1 cellular context compared by ENCODE assay signal in genomic region chr6:26104457-26105108, GRCh38.
A peak's percentile ranks its signal among the peaks of the same experiment; 100 is the strongest.
TF ChIP-seq lines count a peak whose summit lies in the region.

No MANE protein-coding gene starts in this region.

TF ChIP-seq in HepG2, 621 proteins besides CTCF, POLR2A, EP300 and RAD21 (continued from another document):
- TF ChIP-seq DRAP1 (CRISPR knock-in tag; IDR thresholded peaks at IDR 0.05): peak; percentile 46; the same call in 1 of the 2 replicates
- peak; percentile 63; the same call in 1 of the 2 replicates for TF ChIP-seq ADNP (CRISPR knock-in tag; IDR thresholded peaks at IDR 0.05)
- TF ChIP-seq AGO2 (optimal IDR thresholded peaks at IDR 0.05; ENCODE audit: low read depth, low read length): peak; percentile 82
- peak; percentile 69; the same call in 1 of the 2 replicates for TF ChIP-seq E2F1 (CRISPR knock-in tag; IDR thresholded peaks at IDR 0.05)
- 0 out of 2 replicates have a peak, but pooled peaks have one; percentile 15 for TF ChIP-seq ZNF790 (CRISPR knock-in tag; IDR thresholded peaks at IDR 0.05; ENCODE audit: borderline replicate concordance)
- TF ChIP-seq ZNF232 (CRISPR knock-in tag; IDR thresholded peaks at IDR 0.05; ENCODE audit: borderline replicate concordance): no peak; the same call in 1 of the 2 replicates
- peak; percentile 71; the same call in 1 of the 2 replicates for TF ChIP-seq ZBTB20 (CRISPR knock-in tag; IDR thresholded peaks at IDR 0.05; ENCODE audit: borderline replicate concordance, low read depth)
- TF ChIP-seq CREM (IDR thresholded peaks at IDR 0.05): peak; percentile 53; the same call in 1 of the 2 replicates
- no peak for TF ChIP-seq CREM (CRISPR knock-in tag; IDR thresholded peaks at IDR 0.05)
- TF ChIP-seq BORCS8-MEF2B (CRISPR knock-in tag; IDR thresholded peaks at IDR 0.05): peak; percentile 40; the same call in 1 of the 2 replicates
- peak; percentile 25; the same call in 1 of the 2 replicates for TF ChIP-seq ATF7-NPFF (CRISPR knock-in tag; IDR thresholded peaks at IDR 0.05; ENCODE audit: low read depth)
- TF ChIP-seq ZNF687 (CRISPR knock-in tag; IDR thresholded peaks at IDR 0.05): peak; percentile 75
- TF ChIP-seq ZNF224 (CRISPR knock-in tag; IDR thresholded peaks at IDR 0.05): 0 out of 2 replicates have a peak, but pooled peaks have one; percentile 64
- TF ChIP-seq ZNF362 (CRISPR knock-in tag; IDR thresholded peaks at IDR 0.05; ENCODE audit: borderline replicate concordance): peak; percentile 96
- TF ChIP-seq SMAD3 (CRISPR knock-in tag; IDR thresholded peaks at IDR 0.05): peak; percentile 44; the same call in 1 of the 2 replicates
- peak; percentile 67; the same call in 1 of the 2 replicates for TF ChIP-seq ZNF331 (CRISPR knock-in tag; IDR thresholded peaks at IDR 0.05)
- TF ChIP-seq SMYD3 (CRISPR knock-in tag; IDR thresholded peaks at IDR 0.05): peak; percentile 77; the same call in 1 of the 2 replicates
- peak; percentile 72 for TF ChIP-seq THAP11 (CRISPR knock-in tag; IDR thresholded peaks at IDR 0.05)
- TF ChIP-seq ZNF891 (CRISPR knock-in tag; IDR thresholded peaks at IDR 0.05): peak; percentile 57; the same call in 1 of the 2 replicates
- peak; percentile 59; the same call in 1 of the 2 replicates for TF ChIP-seq MEF2D (CRISPR knock-in tag; IDR thresholded peaks at IDR 0.05)
- TF ChIP-seq KLF11 (CRISPR knock-in tag; IDR thresholded peaks at IDR 0.05): 0 out of 2 replicates have a peak, but pooled peaks have one; percentile 50
- peak; percentile 67 for TF ChIP-seq ETV5 (CRISPR knock-in tag; IDR thresholded peaks at IDR 0.05; ENCODE audit: borderline replicate concordance)
- peak; percentile 82; the same call in 1 of the 2 replicates for TF ChIP-seq HOMEZ (CRISPR knock-in tag; IDR thresholded peaks at IDR 0.05; ENCODE audit: low read depth)
- TF ChIP-seq POLR2AphosphoS5 (IDR thresholded peaks at IDR 0.05; ENCODE audit: low read depth, low read length): no peak
- TF ChIP-seq RCOR2 (CRISPR knock-in tag; IDR thresholded peaks at IDR 0.05): 0 out of 2 replicates have a peak, but pooled peaks have one; percentile 62
- TF ChIP-seq AHDC1 (CRISPR knock-in tag; IDR thresholded peaks at IDR 0.05; ENCODE audit: borderline replicate concordance): peak; percentile 84
- TF ChIP-seq IRX3 (CRISPR knock-in tag; IDR thresholded peaks at IDR 0.05; ENCODE audit: borderline replicate concordance, low read depth): peak; percentile 44; the same call in 1 of the 2 replicates
- 0 out of 2 replicates have a peak, but pooled peaks have one; percentile 34 for TF ChIP-seq ZBTB7A (CRISPR knock-in tag; IDR thresholded peaks at IDR 0.05)
TF ChIP-seq in HepG2: peak in this region for 167.
